1 cellular context compared by ENCODE assay signal in the genomic region with DNA sequence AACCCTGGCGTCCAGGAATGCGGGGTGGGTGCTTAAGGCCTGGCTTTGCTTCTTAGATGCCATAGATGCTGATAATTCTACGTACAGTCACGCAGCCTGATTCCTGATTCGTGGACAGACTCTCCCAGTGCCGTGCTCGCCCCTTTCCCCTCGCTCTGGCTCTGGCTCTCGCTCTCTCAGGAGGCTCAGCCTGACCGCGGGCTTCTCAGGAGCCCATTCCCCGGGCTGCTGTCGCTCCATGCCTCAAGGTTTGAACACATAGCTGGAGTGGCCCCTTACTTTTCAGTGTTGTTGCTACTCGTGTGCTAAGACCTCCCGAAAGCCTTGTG.
TF ChIP-seq lines count a peak whose summit lies in the region.

No MANE protein-coding gene starts in this region.

TF ChIP-seq in GM23338, 12 proteins besides CTCF, POLR2A, EP300 and RAD21 (continued from another document):
- TF ChIP-seq EZH2phosphoT487 (IDR thresholded peaks at IDR 0.05; ENCODE audit: unreplicated experiment): no peak
